ENCODE assay signal across 16 cellular contexts in the genomic region with DNA sequence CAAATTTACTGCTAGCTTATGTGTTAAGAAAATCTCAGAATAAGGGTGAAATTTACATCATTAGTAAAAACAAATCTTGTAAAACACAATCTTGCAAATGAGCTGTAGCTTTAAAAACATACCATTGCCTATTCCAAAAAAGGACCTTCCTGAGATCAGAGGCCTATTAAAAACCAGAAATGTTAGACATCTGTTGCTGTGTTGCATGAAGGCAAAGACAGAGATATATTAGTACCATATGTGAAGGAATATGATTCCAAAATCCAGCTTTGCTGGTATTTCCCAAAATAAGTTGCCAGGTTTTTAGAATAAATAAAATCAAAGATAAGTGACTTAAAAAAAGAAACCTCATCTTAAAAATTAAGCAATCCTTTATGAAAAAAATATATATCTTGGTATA.
DNase-seq lines count a peak whose midpoint lies in the region; ATAC-seq and TF ChIP-seq lines count a peak whose summit lies in the region.
"Had no signal": no experiment of that assay in that cellular context is flagged by ENCODE, and none has a peak within 500 bp of the region (broad histone marks: within the 10 kb centered on the region; RNA-seq: fewer than 3 reads in every experiment).

No MANE protein-coding gene starts in this region.

- ATAC-seq in IMR-90 (ENCODE audit: low read depth) (no peak), GM19395 (IDR thresholded peaks at IDR 0.05; ENCODE audit: unreplicated experiment) (no peak)
- ATAC-seq: GM23338, HepG2 had no signal

- H2AK5ac ChIP-seq in IMR-90 (ENCODE audit: low read depth, low read length), result no peak overlapping the region

- BruUV-seq in IMR-90 (replicated peaks; lab: Mats Ljungman, UMichigan) (no TSS peak), MCF 10A (replicated peaks; lab: Mats Ljungman, UMichigan) (no TSS peak)

- no peaks in the 10 kb centered on the region for H4K20me1 ChIP-seq in IMR-90 (ENCODE audit: insufficient read depth, low read length)
- H4K20me1 ChIP-seq: BLaER1 treated with 17β-estradiol and CSF1 and Interleukin-3, amounts not matched to agents 10 nM and 100 nM had no signal

- intact Hi-C loops in IMR-90 (cut with micrococcal nuclease), result no loop called here
- intact Hi-C loops in MCF 10A (cut with micrococcal nuclease), result no loop called here

- H3K27me3 ChIP-seq in IMR-90 (ENCODE audit: control insufficient read depth, insufficient read depth, low read length) (no peaks in the 10 kb centered on the region), adipocyte (replicated peaks; ENCODE audit: control insufficient read depth, insufficient read depth, low read length) (no peaks in the 10 kb centered on the region)
- H3K27me3 ChIP-seq: BLaER1 treated with 17β-estradiol and CSF1 and Interleukin-3, amounts not matched to agents 10 nM and 100 nM had no signal

- no peaks in the 10 kb centered on the region for H3K9me1 ChIP-seq in IMR-90 (ENCODE audit: insufficient read depth, low read length)

- no peak overlapping the region for H2AK9ac ChIP-seq in IMR-90 (replicated peaks; ENCODE audit: low read depth, low read length, poor library complexity)

- no peaks in the 10 kb centered on the region for H3K36me3 Mint-ChIP-seq in MCF 10A (ENCODE audit: insufficient read depth, unreplicated experiment)

- H2BK15ac ChIP-seq in IMR-90 (ENCODE audit: low read depth, low read length), result no peak overlapping the region

- H4K8ac ChIP-seq in IMR-90 (ENCODE audit: low read depth in 2 of 2, low read length in 2 of 2), result no peak overlapping the region

- H2BK20ac ChIP-seq in IMR-90 (ENCODE audit: low read depth, low read length), result no peak overlapping the region

- H4K91ac ChIP-seq in IMR-90 (ENCODE audit: insufficient read depth, low read depth, low read length), result no peak overlapping the region

- H4K5ac ChIP-seq in IMR-90 (ENCODE audit: low read depth, low read length), result no peak overlapping the region

- H3K79me1 ChIP-seq in IMR-90 (ENCODE audit: low read depth in 1 of 2, low read length in 2 of 2), result no peaks in the 10 kb centered on the region

- no peak overlapping the region for H3K14ac ChIP-seq in IMR-90 (replicated peaks; ENCODE audit: low read depth, low read length)

- peaks cover 10% of the 10 kb centered on the region for H3K9me3 Mint-ChIP-seq in MCF 10A (ENCODE audit: unreplicated experiment)

- H3K4me1 ChIP-seq in IMR-90 (ENCODE audit: control insufficient read depth, insufficient read depth, low read length), result no peaks in the 10 kb centered on the region
- no peaks in the 10 kb centered on the region for H3K4me1 ChIP-seq in adipocyte (ENCODE audit: control insufficient read depth, insufficient read depth, low read length)
- H3K4me1 ChIP-seq: BLaER1 treated with 17β-estradiol and CSF1 and Interleukin-3, amounts not matched to agents 10 nM and 100 nM had no signal

- CTCF ChIA-PET in IMR-90 (lab: Yijun Ruan, JAX), result interaction anchor here (0.5 kb wide), 1 partner anchor 42 kb away, joined by 5 read pairs; no protein-coding TSS in a partner anchor
- CTCF ChIA-PET in MCF 10A (lab: Yijun Ruan, JAX), result interaction anchor here (0.5 to 0.6 kb wide), 2 partner anchors 63 to 278 kb away, joined by 4 read pairs; no protein-coding TSS in a partner anchor

- dilution Hi-C loops in IMR-90 (cut with HindIII; ENCODE audit: low sequenced_read_pairs, unreplicated experiment), result no loop called here

- H3K36me3 ChIP-seq in IMR-90 (ENCODE audit: control insufficient read depth, insufficient read depth, low read length) (no peaks in the 10 kb centered on the region), adipocyte (ENCODE audit: control insufficient read depth, insufficient read depth, low read length, severe bottlenecking) (no peaks in the 10 kb centered on the region)
- H3K36me3 ChIP-seq: BLaER1 treated with 17β-estradiol and CSF1 and Interleukin-3, amounts not matched to agents 10 nM and 100 nM had no signal

- POLR2A ChIA-PET in IMR-90 (lab: Charles Lee; ENCODE audit: unreplicated experiment), result no interaction called here
- POLR2A ChIA-PET in MCF 10A (lab: Yijun Ruan, JAX), result no interaction called here

- H3K4me3 ChIP-seq in IMR-90 (ENCODE audit: insufficient read depth, low read depth, low read length), result no peak overlapping the region
- H3K4me3 ChIP-seq in adipocyte (ENCODE audit: low read length), result no peak overlapping the region
- H3K4me3 ChIP-seq in foreskin fibroblast (ENCODE audit: low read depth in 1 of 2, low read length in 2 of 2), result no peak overlapping the region
- H3K4me3 ChIP-seq: BLaER1 treated with 17β-estradiol and CSF1 and Interleukin-3, amounts not matched to agents 10 nM and 100 nM; GM23338 had no signal

- no peak overlapping the region for H3K23ac ChIP-seq in IMR-90 (ENCODE audit: low read depth, low read length)

- TF ChIP-seq CTCF in AG09319 (IDR thresholded peaks at IDR 0.05; ENCODE audit: low read depth, low read length) (no peak), IMR-90 (conservative IDR thresholded peaks at IDR 0.05; ENCODE audit: low read depth, low read length) (no peak), foreskin fibroblast (IDR thresholded peaks at IDR 0.05; ENCODE audit: low read depth, low read length) (no peak), MCF 10A (IDR thresholded peaks at IDR 0.05; ENCODE audit: unreplicated experiment) (no peak)

- no peak overlapping the region for H3K27ac Mint-ChIP-seq in MCF 10A (ENCODE audit: low read depth, unreplicated experiment)
- H3K27ac Mint-ChIP-seq: GM23338 had no signal

- H3K9ac ChIP-seq in IMR-90 (ENCODE audit: low read depth, low read length) (no peak overlapping the region), adipocyte (ENCODE audit: low read length) (no peak overlapping the region)
- H3K9ac ChIP-seq: BLaER1 treated with 17β-estradiol and CSF1 and Interleukin-3, amounts not matched to agents 10 nM and 100 nM had no signal

- no peak overlapping the region for H2BK5ac ChIP-seq in IMR-90 (ENCODE audit: low read depth, low read length, poor library complexity, severe bottlenecking)

- no peak for TF ChIP-seq RAD21 in IMR-90 (IDR thresholded peaks at IDR 0.05; ENCODE audit: low read length)

- H3K4me1 Mint-ChIP-seq in MCF 10A (ENCODE audit: insufficient read depth, unreplicated experiment), result no peaks in the 10 kb centered on the region

- no peak for TF ChIP-seq POLR2A in IMR-90 (IDR thresholded peaks at IDR 0.05; ENCODE audit: low read depth, low read length)

- no peaks in the 10 kb centered on the region for H3K9me3 ChIP-seq in IMR-90 (ENCODE audit: control insufficient read depth, insufficient read depth, low read length)
- no peaks in the 10 kb centered on the region for H3K9me3 ChIP-seq in adipocyte (ENCODE audit: control insufficient read depth, low read length)
- H3K9me3 ChIP-seq: BLaER1 treated with 17β-estradiol and CSF1 and Interleukin-3, amounts not matched to agents 10 nM and 100 nM had no signal

- no peak overlapping the region for H3K4me2 ChIP-seq in IMR-90 (ENCODE audit: low read depth, low read length)
- H3K4me2 ChIP-seq: BLaER1 treated with 17β-estradiol and CSF1 and Interleukin-3, amounts not matched to agents 10 nM and 100 nM; GM23338 had no signal

- no peak overlapping the region for H2AFZ ChIP-seq in IMR-90 (replicated peaks; ENCODE audit: low read length, poor library complexity)
- H2AFZ ChIP-seq: GM23338 had no signal

- H3K4ac ChIP-seq in IMR-90 (ENCODE audit: low read depth, low read length), result no peak overlapping the region

- H3K56ac ChIP-seq in IMR-90 (ENCODE audit: extremely low read depth, insufficient read depth, low read length), result no peak overlapping the region

- no peaks in the 10 kb centered on the region for H3K27me3 Mint-ChIP-seq in MCF 10A (ENCODE audit: insufficient read depth, unreplicated experiment)

- in situ Hi-C loops in IMR-90 (cut with MboI; ENCODE audit: low sequenced_read_pairs), result no loop called here

- H2BK120ac ChIP-seq in IMR-90 (ENCODE audit: low read depth, low read length), result no peak overlapping the region

- no peak overlapping the region for H3K27ac ChIP-seq in IMR-90 (ENCODE audit: insufficient read depth, low read length)
- H3K27ac ChIP-seq: BLaER1 treated with 17β-estradiol and CSF1 and Interleukin-3, amounts not matched to agents 10 nM and 100 nM had no signal

- DNase-seq in AG09319 (ENCODE audit: extremely low read depth, low read depth), result peak; percentile 44
- peak; percentile 30 for DNase-seq in IMR-90
- DNase-seq in adipocyte (ENCODE audit: low read depth), result peak; percentile 85
- peak; percentile 3 to 56 for DNase-seq in foreskin fibroblast
- DNase-seq in DMS114 treated with DMSO at 0.1 percent for 48 hours (lab: John Stamatoyannopoulos, UW; ENCODE audit: unreplicated experiment), result no peak
- no peak for DNase-seq in MCF 10A (ENCODE audit: unreplicated experiment)
- DNase-seq: DMS53, NCI-H1105 treated with DMSO at 0.1 percent for 48 hours, NCI-H2029, NCI-H2171 treated with DMSO at 0.1 percent for 48 hours, NCI-H510A treated with DMSO at 0.1 percent for 48 hours, SHP77 treated with DMSO at 0.1 percent for 48 hours had no signal

- H3K18ac ChIP-seq in IMR-90 (ENCODE audit: low read depth, low read length), result no peak overlapping the region

- H3K4me3 Mint-ChIP-seq in MCF 10A (ENCODE audit: unreplicated experiment), result no peak overlapping the region
- H3K4me3 Mint-ChIP-seq: GM23338 had no signal

TF ChIP-seq in IMR-90, 13 proteins besides CTCF, POLR2A, EP300 and RAD21 (continues in another document):
- TF ChIP-seq CEBPB (IDR thresholded peaks at IDR 0.05; ENCODE audit: low read depth, low read length) (no peak), RFX5 (IDR thresholded peaks at IDR 0.05; ENCODE audit: low read depth, low read length) (no peak), ELK1 (IDR thresholded peaks at IDR 0.05; ENCODE audit: borderline replicate concordance, low read depth, low read length) (no peak), BHLHE40 (IDR thresholded peaks at IDR 0.05; ENCODE audit: low read depth, low read length) (no peak), SMC3 (IDR thresholded peaks at IDR 0.05; ENCODE audit: low read depth, low read length) (no peak), MXI1 (IDR thresholded peaks at IDR 0.05; ENCODE audit: borderline replicate concordance, low read depth, low read length) (no peak), CHD1 (IDR thresholded peaks at IDR 0.05; ENCODE audit: low read depth, low read length) (no peak), FOS (IDR thresholded peaks at IDR 0.05; ENCODE audit: low read depth, low read length) (no peak)

Comparison
In these comparisons a context has a peak if more than half of its experiments do, and no peak if none do; other contexts are left out.
1. DNase-seq: peak in AG09319 (single experiment), IMR-90 (single experiment), adipocyte (single experiment) and foreskin fibroblast (2 of 2); none in DMS114 treated with DMSO at 0.1 percent for 48 hours (single experiment) and MCF 10A (single experiment).